Comparison of ENCODE assay signal across 26 cellular contexts in the genomic region with DNA sequence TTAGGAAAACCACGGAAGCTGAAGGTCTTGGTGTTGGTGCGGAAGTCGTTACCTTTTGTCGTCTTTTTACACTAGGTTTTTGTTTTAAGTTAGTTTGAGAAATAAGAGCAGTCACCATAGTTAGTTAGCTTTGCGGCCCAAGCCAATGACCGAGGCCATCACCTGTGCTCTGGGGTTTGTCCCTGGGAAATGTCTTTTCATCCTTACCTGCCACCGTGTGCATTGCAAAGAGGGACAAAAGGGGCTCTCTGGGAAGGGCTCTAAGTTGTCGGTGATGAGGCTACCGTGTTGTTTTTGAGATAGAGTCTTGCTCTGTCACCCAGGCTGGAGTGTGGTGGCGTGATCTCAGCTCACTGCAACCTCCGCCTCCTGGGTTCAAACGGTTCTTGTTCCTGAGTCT.
"Had no signal": no experiment of that assay in that cellular context is flagged by ENCODE, and none has a peak within 500 bp of the region (broad histone marks: within the 10 kb centered on the region; RNA-seq: fewer than 3 reads in every experiment).

No MANE protein-coding gene starts in this region.

- H3K9ac ChIP-seq: SK-N-SH had no signal

- ATAC-seq: body of pancreas had no signal

- H3K4me2 ChIP-seq: SK-N-SH had no signal

- H3K9me3 Mint-ChIP-seq: activated CD4-positive, alpha-beta memory T cell treated with anti-CD3 and anti-CD28 coated beads for 36 hours; activated CD4-positive, alpha-beta T cell treated with anti-CD3 and anti-CD28 coated beads, Interleukin-2, amount 10 ng/mL, durations not matched to agents 7 days and 5 days; activated naive CD4-positive, alpha-beta T cell treated with anti-CD3 and anti-CD28 coated beads for 36 hours; activated T-helper 1 cell treated with anti-CD3 and anti-CD28 coated beads, Interleukin-12 subunit alpha, Interleukin-12 subunit beta, Interleukin-2, Interleukin-4 antibody, amounts not matched to agents 30 ng/mL and 10 ng/mL and 1 ng/mL, durations not matched to agents 14 hours and 24 hours and 36 hours had no signal

- H3K4me3 Mint-ChIP-seq: activated CD4-positive, alpha-beta memory T cell treated with anti-CD3 and anti-CD28 coated beads for 36 hours; activated CD4-positive, alpha-beta T cell treated with anti-CD3 and anti-CD28 coated beads, Interleukin-2, amount 10 ng/mL, durations not matched to agents 7 days and 5 days; activated naive CD4-positive, alpha-beta T cell treated with anti-CD3 and anti-CD28 coated beads for 36 hours; activated T-helper 1 cell treated with anti-CD3 and anti-CD28 coated beads, Interleukin-12 subunit alpha, Interleukin-12 subunit beta, Interleukin-2, Interleukin-4 antibody, amounts not matched to agents 30 ng/mL and 10 ng/mL and 1 ng/mL, durations not matched to agents 14 hours and 24 hours and 36 hours had no signal

- H3K9me2 ChIP-seq: SK-N-SH had no signal

- H3K4me1 ChIP-seq: ascending aorta, body of pancreas, Peyer's patch, SJCRH30 had no signal

- FAIRE-seq: bronchial epithelial cell had no signal

- H3K27ac ChIP-seq: ascending aorta, body of pancreas, Peyer's patch, SJCRH30, VCaP had no signal

- H3K27ac Mint-ChIP-seq: activated CD4-positive, alpha-beta memory T cell treated with anti-CD3 and anti-CD28 coated beads for 36 hours; activated CD4-positive, alpha-beta T cell treated with anti-CD3 and anti-CD28 coated beads, Interleukin-2, amount 10 ng/mL, durations not matched to agents 7 days and 5 days; activated naive CD4-positive, alpha-beta T cell treated with anti-CD3 and anti-CD28 coated beads for 36 hours; activated T-helper 1 cell treated with anti-CD3 and anti-CD28 coated beads, Interleukin-12 subunit alpha, Interleukin-12 subunit beta, Interleukin-2, Interleukin-4 antibody, amounts not matched to agents 30 ng/mL and 10 ng/mL and 1 ng/mL, durations not matched to agents 14 hours and 24 hours and 36 hours had no signal

- H3K27me3 ChIP-seq: ascending aorta, body of pancreas, Peyer's patch, SJCRH30 had no signal

- DNase-seq: activated CD4-positive, alpha-beta memory T cell treated with anti-CD3 and anti-CD28 coated beads for 36 hours; activated CD4-positive, alpha-beta T cell treated with anti-CD3 and anti-CD28 coated beads, Interleukin-2, amount 10 ng/mL, durations not matched to agents 7 days and 5 days; activated CD4-positive, CD25-positive, alpha-beta regulatory T cell; activated CD8-positive, alpha-beta memory T cell treated with anti-CD3 and anti-CD28 coated beads, Interleukin-2, amount 50 U/mL, for 4 hours; activated effector memory CD4-positive, alpha-beta T cell treated with anti-CD3 and anti-CD28 coated beads, Interleukin-2, amount 50 U/mL, for 16 hours; activated naive CD4-positive, alpha-beta T cell treated with anti-CD3 and anti-CD28 coated beads for 36 hours; body of pancreas; central memory CD4-positive, alpha-beta T cell; Karpas-422; NCI-H1105 treated with DMSO at 0.1 percent for 48 hours; NCI-H1436 treated with DMSO at 0.1 percent for 48 hours; NCI-H187; NCI-H2081; NCI-H510A treated with DMSO at 0.1 percent for 48 hours; NCI-H69; NK-92 treated with Interleukin-12 subunit alpha and Interleukin-12 subunit beta, amount 100 ng/mL, for 24 hours; OCI-M1; Peyer's patch; Right ventricle myocardium superior; SJCRH30; SK-N-SH; T-helper 1 cell had no signal

- H3K9me3 ChIP-seq: ascending aorta, body of pancreas, Peyer's patch, SJCRH30, SK-N-SH had no signal

- H3K4me3 ChIP-seq: ascending aorta, body of pancreas, Peyer's patch, SJCRH30 had no signal

- H3K27me3 Mint-ChIP-seq: activated CD4-positive, alpha-beta memory T cell treated with anti-CD3 and anti-CD28 coated beads for 36 hours; activated CD4-positive, alpha-beta T cell treated with anti-CD3 and anti-CD28 coated beads, Interleukin-2, amount 10 ng/mL, durations not matched to agents 7 days and 5 days had no signal
